ENCODE assay signal across 11 cellular contexts in the genomic region with DNA sequence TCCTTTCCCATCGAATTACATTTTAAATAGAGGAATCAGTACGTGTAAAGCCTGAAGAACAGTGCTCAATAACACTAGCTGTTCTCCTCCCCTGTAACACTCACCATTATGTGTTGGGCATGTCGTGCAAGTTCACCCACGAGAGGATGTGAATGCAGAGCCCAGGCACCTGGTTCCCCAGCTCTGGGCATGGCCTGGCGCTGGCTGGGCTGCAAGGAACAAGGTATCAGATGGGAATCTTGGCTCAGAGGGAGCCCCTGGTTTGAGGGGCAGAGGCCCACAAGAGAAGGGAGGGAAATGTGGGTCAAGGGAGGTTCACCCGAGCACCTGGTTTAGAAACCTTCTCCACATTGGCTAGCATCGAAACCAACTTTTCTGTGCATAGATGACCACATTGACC.
"Had no signal": no experiment of that assay in that cellular context is flagged by ENCODE, and none has a peak within 500 bp of the region (broad histone marks: within the 10 kb centered on the region; RNA-seq: fewer than 3 reads in every experiment).

No MANE protein-coding gene starts in this region.

- H3K36me3 ChIP-seq: HAP-1 had no signal

- H3K27ac ChIP-seq: GM23248 had no signal

- H3K4me3 ChIP-seq: GM23248, GM23338, HAP-1 had no signal

- H2AFZ ChIP-seq: GM23248, GM23338 had no signal

- H3K4me1 ChIP-seq: HAP-1 had no signal

- H3K9ac ChIP-seq: GM23248 had no signal

- H3K4me2 ChIP-seq: GM23338 had no signal

- FAIRE-seq: H1, H54 had no signal

- H3K9me3 ChIP-seq: HAP-1 had no signal

- ATAC-seq: GM23338, HCT116 had no signal

- DNase-seq: GM23248, GOT3, H7, H9, HCEC 1CT, HFFc6 had no signal
